Comparison of ENCODE assay signal across 27 cellular contexts in the genomic region with DNA sequence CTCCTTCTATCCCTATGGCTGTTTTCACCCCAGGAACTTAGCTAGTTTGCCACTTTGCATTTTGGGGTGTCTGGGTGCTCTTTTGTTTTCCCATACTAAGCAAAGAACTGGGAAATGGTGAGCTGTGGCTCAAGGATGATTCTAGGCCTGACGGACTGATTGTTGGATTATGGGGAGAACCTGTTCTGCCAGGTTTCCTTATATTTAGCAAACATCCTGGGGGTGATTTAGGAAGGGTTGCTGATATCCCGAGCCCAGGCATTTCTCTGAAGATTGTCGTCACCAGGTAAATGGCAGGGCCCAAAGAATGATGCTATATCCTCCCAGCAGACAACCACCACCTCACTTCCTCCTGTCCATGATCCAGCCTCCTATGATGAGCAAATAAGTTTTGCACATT.
"Had no signal": no experiment of that assay in that cellular context is flagged by ENCODE, and none has a peak within 500 bp of the region (broad histone marks: within the 10 kb centered on the region; RNA-seq: fewer than 3 reads in every experiment).

No MANE protein-coding gene starts in this region.

- H3K27ac ChIP-seq: hepatocyte, lower lobe of right lung, neural progenitor cell, ovary, right atrium auricular region, right lobe of liver, tibial nerve, uterus had no signal

- H3K4me3 Mint-ChIP-seq: mesothelial cell of epicardium; naive B cell; natural killer cell; nephron progenitor cell; neural progenitor cell; stimulated activated memory B cell treated with anti-CD40 and anti-IgM and Interleukin-4, amounts not matched to agents 10 μg/mL and 1 μg/mL and 100 μg/mL, for 72 hours; stimulated activated naive CD8-positive, alpha-beta T cell treated with anti-CD3 and anti-CD28 coated beads, Interleukin-15, amount 100 ng/mL, for 72 hours; type B pancreatic cell had no signal

- H3K4me1 ChIP-seq: lower lobe of right lung, neural progenitor cell, right atrium auricular region, right lobe of liver, tibial nerve had no signal

- H3K36me3 ChIP-seq: lower lobe of right lung, neural progenitor cell, ovary, right atrium auricular region, right lobe of liver, tibial nerve, uterus had no signal

- H3K9me3 Mint-ChIP-seq: mesothelial cell of epicardium; natural killer cell; nephron progenitor cell; neural progenitor cell; stimulated activated naive CD8-positive, alpha-beta T cell treated with anti-CD3 and anti-CD28 coated beads, Interleukin-15, amount 100 ng/mL, for 72 hours; type B pancreatic cell had no signal

- H3K27ac Mint-ChIP-seq: mesothelial cell of epicardium; natural killer cell; nephron progenitor cell; neural progenitor cell; progenitor cell of endocrine pancreas; stimulated activated memory B cell treated with anti-CD40 and anti-IgM and Interleukin-4, amounts not matched to agents 10 μg/mL and 1 μg/mL and 100 μg/mL, for 72 hours; stimulated activated naive CD8-positive, alpha-beta T cell treated with anti-CD3 and anti-CD28 coated beads, Interleukin-15, amount 100 ng/mL, for 72 hours; type B pancreatic cell had no signal

- DNase-seq: kidney glomerular epithelial cell; left cardiac atrium; lower lobe of right lung; mesendoderm; naive B cell; natural killer cell; nephron progenitor cell; ovary; right lobe of liver; stimulated activated CD4-positive, alpha-beta T cell treated with anti-CD3 and anti-CD28 coated beads, Interleukin-1b, Interleukin-23, amount 100 ng/mL, for 48 hours; stimulated activated CD4-positive, alpha-beta T cell treated with anti-CD3 and anti-CD28 coated beads, Interleukin-2, amount 100 ng/mL, for 48 hours; stimulated activated CD4-positive, alpha-beta T cell treated with anti-CD3 and anti-CD28 coated beads, Interleukin-4, amount 100 ng/mL, for 4 hours; stimulated activated CD8-positive, alpha-beta memory T cell treated with anti-CD3 and anti-CD28 coated beads, Interleukin-4, amount 100 ng/mL, for 48 hours; stimulated activated naive CD4-positive, alpha-beta T cell treated with Interleukin-2 at 50 U/mL for 16 hours; stimulated activated naive CD8-positive, alpha-beta T cell treated with anti-CD3 and anti-CD28 coated beads, Interleukin-15, amount 100 ng/mL, for 72 hours; substantia nigra; uterus had no signal

- H3K9me3 ChIP-seq: lower lobe of right lung, ovary, right atrium auricular region, right lobe of liver, tibial nerve, uterus had no signal

- H3K4me1 Mint-ChIP-seq: mesothelial cell of epicardium; naive B cell; natural killer cell; nephron progenitor cell; neural progenitor cell; stimulated activated memory B cell treated with anti-CD40 and anti-IgM and Interleukin-4, amounts not matched to agents 10 μg/mL and 1 μg/mL and 100 μg/mL, for 72 hours; stimulated activated naive CD8-positive, alpha-beta T cell treated with anti-CD3 and anti-CD28 coated beads, Interleukin-15, amount 100 ng/mL, for 72 hours had no signal

- H3K4me3 ChIP-seq: hepatocyte, lower lobe of right lung, neural progenitor cell, ovary, right atrium auricular region, right lobe of liver, smooth muscle cell, tibial nerve, uterus had no signal

- H3K36me3 Mint-ChIP-seq: mesothelial cell of epicardium; natural killer cell; neural progenitor cell; stimulated activated memory B cell treated with anti-CD40 and anti-IgM and Interleukin-4, amounts not matched to agents 10 μg/mL and 1 μg/mL and 100 μg/mL, for 72 hours; type B pancreatic cell had no signal

- ATAC-seq: left cardiac atrium; left lobe of liver; lower lobe of right lung; natural killer cell; right lobe of liver; stimulated activated memory B cell treated with anti-CD40 and anti-IgM and Interleukin-4, amounts not matched to agents 10 μg/mL and 1 μg/mL and 100 μg/mL, for 72 hours had no signal

- H3K27me3 Mint-ChIP-seq: stimulated activated memory B cell treated with anti-CD40 and anti-IgM and Interleukin-4, amounts not matched to agents 10 μg/mL and 1 μg/mL and 100 μg/mL, for 72 hours; stimulated activated naive CD8-positive, alpha-beta T cell treated with anti-CD3 and anti-CD28 coated beads, Interleukin-15, amount 100 ng/mL, for 72 hours had no signal

- H3K27me3 ChIP-seq: hepatocyte, neural progenitor cell, ovary, right atrium auricular region, right lobe of liver, tibial nerve, uterus had no signal
